ENCODE assay signal across 14 cellular contexts in the genomic region with DNA sequence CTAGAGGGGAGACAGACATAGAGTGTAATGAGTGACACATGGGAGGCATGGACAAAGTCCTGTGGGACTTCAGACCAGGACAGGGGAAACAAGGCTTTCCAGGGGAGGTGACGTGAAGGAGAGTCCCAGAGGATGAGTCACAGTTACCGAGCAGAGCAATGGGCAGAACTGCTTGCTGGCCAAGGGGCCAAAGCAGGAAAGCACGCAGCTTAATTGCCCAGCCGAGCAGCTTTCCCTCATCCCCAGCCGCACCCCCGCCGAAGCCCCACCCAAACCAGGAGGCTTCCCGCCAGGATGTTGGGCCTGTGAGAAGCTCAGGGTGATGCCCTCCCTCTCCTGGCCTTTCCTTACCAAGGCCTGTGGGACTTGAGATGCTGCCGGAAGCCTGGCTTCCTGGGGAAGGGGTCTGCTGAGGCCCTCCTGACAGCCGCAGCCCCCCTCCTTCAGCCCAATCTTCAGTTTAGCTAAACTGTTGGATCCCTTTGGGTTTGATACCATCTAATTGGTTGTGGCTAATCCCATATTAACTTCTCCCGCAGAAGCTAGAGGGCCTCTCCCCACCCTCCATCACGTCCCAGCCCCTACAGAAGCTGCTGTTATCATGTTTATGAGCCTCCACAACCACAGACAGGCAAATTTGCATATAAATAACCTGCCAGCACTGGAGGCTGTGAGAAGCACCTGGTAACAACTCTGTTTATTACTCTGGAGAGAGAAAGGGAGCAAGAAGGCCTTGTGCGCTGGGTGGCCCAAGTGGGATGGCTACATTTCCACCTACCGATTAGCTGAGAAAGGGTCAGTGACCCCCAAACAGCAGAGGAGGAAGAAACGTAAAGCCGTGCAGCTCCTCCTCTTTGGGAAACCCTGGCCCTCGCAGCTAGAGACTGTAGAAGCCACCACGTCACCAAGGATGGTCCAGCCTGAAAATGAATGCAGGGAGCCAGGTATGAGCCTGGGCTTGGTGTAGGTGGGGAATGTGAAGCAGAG.
DNase-seq lines count a peak whose midpoint lies in the region; ATAC-seq and TF ChIP-seq lines count a peak whose summit lies in the region.
"Had no signal": no experiment of that assay in that cellular context is flagged by ENCODE, and none has a peak within 500 bp of the region (broad histone marks: within the 10 kb centered on the region; RNA-seq: fewer than 3 reads in every experiment).

No MANE protein-coding gene starts in this region.

- POLR2A ChIA-PET in MCF 10A (lab: Yijun Ruan, JAX): interaction anchor here (0.7 to 1.0 kb wide), 2 partner anchors 8 to 10 kb away, joined by 3 to 4 read pairs; no protein-coding TSS in a partner anchor

- CTCF ChIA-PET in Calu3 (lab: Charles Lee): no interaction called here
- CTCF ChIA-PET in MCF 10A (lab: Yijun Ruan, JAX): no interaction called here

- no peaks in the 10 kb centered on the region for H3K9me3 ChIP-seq in adrenal gland (replicated peaks in 1 of 3)
- H3K9me3 ChIP-seq in right cardiac atrium (ENCODE audit: control insufficient read depth, low read length): no peaks in the 10 kb centered on the region

- H3K27me3 ChIP-seq in adrenal gland (peaks cover 2% of the 10 kb centered on the region), right cardiac atrium (ENCODE audit: control insufficient read depth, insufficient read depth) (no peaks in the 10 kb centered on the region)

- no peak overlapping the region for H3K4me3 ChIP-seq in adrenal gland
- H3K4me3 ChIP-seq in right cardiac atrium (ENCODE audit: low read length): no peak overlapping the region

- TF ChIP-seq CTCF in Calu3 (IDR thresholded peaks at IDR 0.05; ENCODE audit: unreplicated experiment) (no peak), MCF 10A (IDR thresholded peaks at IDR 0.05; ENCODE audit: unreplicated experiment) (no peak), adrenal gland (IDR thresholded peaks at IDR 0.05) (no peak)

- no peak for TF ChIP-seq POLR2A in adrenal gland (IDR thresholded peaks at IDR 0.05)

- intact Hi-C loops in Calu3 (cut with micrococcal nuclease; ENCODE audit: unreplicated experiment) (no loop called here), MCF 10A (cut with micrococcal nuclease) (no loop called here), adrenal gland (cut with DNase I) (no loop called here), right cardiac atrium (cut with DNase I) (no loop called here)

- DNase-seq in Calu3 (peak; percentile 16), LoVo (ENCODE audit: low spot score) (peak; percentile 63), MCF 10A (ENCODE audit: unreplicated experiment) (peak; percentile 43), left lobe of liver (ENCODE audit: low spot score) (peak; percentile 34), adrenal gland (no peak), immature natural killer cell (no peak), KG1 (lab: John Stamatoyannopoulos, UW) (no peak), right cardiac atrium (no peak)
- DNase-seq: activated CD4-positive, CD25-positive, alpha-beta regulatory T cell; activated naive CD4-positive, alpha-beta T cell treated with anti-CD3 and anti-CD28 coated beads for 36 hours; C1 segment of cervical spinal cord; dermis blood vessel endothelial cell; NCI-H1930; SIG-M5 had no signal

- H3K36me3 ChIP-seq in adrenal gland (replicated peaks in 1 of 2): no peaks in the 10 kb centered on the region

- peaks cover 81% of the 10 kb centered on the region for H3K27me3 Mint-ChIP-seq in Calu3 (ENCODE audit: unreplicated experiment)
- no peaks in the 10 kb centered on the region for H3K27me3 Mint-ChIP-seq in MCF 10A (ENCODE audit: insufficient read depth, unreplicated experiment)
- peaks cover 3 to 7% (median 5%) of the 10 kb centered on the region in 3 donors for H3K27me3 Mint-ChIP-seq in immature natural killer cell (ENCODE audit: low read depth in 3 of 3)

- BruUV-seq in Calu3 (replicated peaks; lab: Mats Ljungman, UMichigan) (no TSS peak), MCF 10A (replicated peaks; lab: Mats Ljungman, UMichigan) (no TSS peak)

- H3K9me3 Mint-ChIP-seq in Calu3 (ENCODE audit: low read depth, unreplicated experiment) (no peaks in the 10 kb centered on the region), MCF 10A (ENCODE audit: unreplicated experiment) (no peaks in the 10 kb centered on the region), immature natural killer cell (no peaks in the 10 kb centered on the region)
- H3K9me3 Mint-ChIP-seq: activated naive CD4-positive, alpha-beta T cell treated with anti-CD3 and anti-CD28 coated beads for 36 hours had no signal

- H3K4me3 Mint-ChIP-seq in Calu3 (ENCODE audit: low read depth, unreplicated experiment) (no peak overlapping the region), MCF 10A (ENCODE audit: unreplicated experiment) (no peak overlapping the region), immature natural killer cell (no peak overlapping the region)
- H3K4me3 Mint-ChIP-seq: activated naive CD4-positive, alpha-beta T cell treated with anti-CD3 and anti-CD28 coated beads for 36 hours had no signal

- H3K27ac ChIP-seq in adrenal gland (no peak overlapping the region), right cardiac atrium (ENCODE audit: low read length) (no peak overlapping the region)

- no peaks in the 10 kb centered on the region for H3K4me1 ChIP-seq in adrenal gland (replicated peaks in 1 of 2)
- no peaks in the 10 kb centered on the region for H3K4me1 ChIP-seq in right cardiac atrium (ENCODE audit: control insufficient read depth, insufficient read depth, low read length)

- no peaks in the 10 kb centered on the region for H3K4me1 Mint-ChIP-seq in Calu3 (ENCODE audit: low read depth, unreplicated experiment)
- peaks cover 12% of the 10 kb centered on the region for H3K4me1 Mint-ChIP-seq in MCF 10A (ENCODE audit: insufficient read depth, unreplicated experiment)
- H3K4me1 Mint-ChIP-seq in immature natural killer cell: no peaks in the 10 kb centered on the region

- 67 to 81% (median 72%) methylated on average over 10 to 18 of the region's 18 CpGs for whole genome bisulfite sequencing in adrenal gland, 4 donors
- 66% methylated on average over 18 of the region's 18 CpGs for WGBS in right cardiac atrium

- no peak overlapping the region for H3K27ac Mint-ChIP-seq in Calu3 (ENCODE audit: unreplicated experiment)
- H3K27ac Mint-ChIP-seq in MCF 10A (ENCODE audit: low read depth, unreplicated experiment): no peak overlapping the region
- no peak overlapping the region for H3K27ac Mint-ChIP-seq in immature natural killer cell
- H3K27ac Mint-ChIP-seq: activated naive CD4-positive, alpha-beta T cell treated with anti-CD3 and anti-CD28 coated beads for 36 hours had no signal

- no peaks in the 10 kb centered on the region for H3K36me3 Mint-ChIP-seq in Calu3 (ENCODE audit: insufficient read depth, unreplicated experiment)
- no peaks in the 10 kb centered on the region for H3K36me3 Mint-ChIP-seq in MCF 10A (ENCODE audit: insufficient read depth, unreplicated experiment)
- no peaks in the 10 kb centered on the region for H3K36me3 Mint-ChIP-seq in immature natural killer cell

- ATAC-seq in left lobe of liver (no peak), right cardiac atrium (no peak)

Comparison
In these comparisons a context has a peak if more than half of its experiments do, and no peak if none do; other contexts are left out.
1. DNase-seq: peak in Calu3 (single experiment), LoVo (single experiment), MCF 10A (single experiment) and left lobe of liver (single experiment); none in adrenal gland (0 of 7), immature natural killer cell (0 of 3), KG1 (single experiment) and right cardiac atrium (0 of 3).